Comparison of ENCODE assay signal across 13 cellular contexts in the genomic region with DNA sequence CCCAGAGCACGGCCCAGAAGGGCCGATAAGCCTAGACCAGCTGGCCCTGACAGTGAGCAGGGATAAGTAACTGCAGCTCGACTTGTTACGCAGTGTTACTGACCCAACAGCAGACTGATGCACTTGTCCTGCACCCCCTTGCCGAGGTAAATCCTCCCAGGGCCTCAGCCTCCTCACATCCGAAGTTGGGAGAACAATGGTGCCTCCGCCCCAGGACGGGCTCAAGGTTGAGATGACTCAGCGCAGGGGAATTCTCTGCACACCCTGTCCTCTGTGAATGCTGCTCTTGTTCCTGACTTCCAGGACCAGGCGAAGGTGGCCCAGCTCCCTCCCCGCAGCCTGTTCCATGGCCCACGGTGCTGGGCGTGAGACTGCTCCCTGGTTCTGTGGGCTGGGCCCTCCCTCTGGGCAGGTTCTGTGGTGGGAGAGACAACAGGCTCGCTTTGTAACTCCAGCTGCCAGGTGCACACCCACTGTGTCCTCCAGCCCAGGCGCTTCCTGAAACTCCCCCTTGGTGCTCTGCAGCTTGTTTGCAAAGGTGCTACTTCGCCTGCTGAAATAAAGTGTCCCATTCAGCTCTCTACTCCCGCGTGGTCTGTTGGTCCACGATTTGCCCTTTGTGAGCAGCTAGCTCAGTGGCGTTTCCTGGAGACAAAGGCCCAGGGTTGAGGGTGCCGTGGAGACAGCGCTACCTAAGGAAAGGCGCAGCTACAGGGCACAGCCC. TPM values are rescaled to one million over a fixed set of nuclear protein-coding genes. Genes with fewer than 3 reads are reported as not detected.
A peak's percentile ranks its signal among the peaks of the same experiment; 100 is the strongest.
DNase-seq lines count a peak whose midpoint lies in the region; ATAC-seq, FAIRE-seq and TF ChIP-seq lines count a peak whose summit lies in the region.
"Had no signal": no experiment of that assay in that cellular context is flagged by ENCODE, and none has a peak within 500 bp of the region (broad histone marks: within the 10 kb centered on the region; RNA-seq: fewer than 3 reads in every experiment).

No MANE protein-coding gene starts in this region.

- peak; percentile 29; the same call in 1 of the 3 replicates for ATAC-seq in GM12878
- peak in 3 of 4 donors; percentile 10 to 22 (median 20) for ATAC-seq in right lobe of liver
- ATAC-seq in HG03097 (IDR thresholded peaks at IDR 0.05; ENCODE audit: low FRiP score, unreplicated experiment): no peak
- no peak for ATAC-seq in HG03520 (IDR thresholded peaks at IDR 0.05; ENCODE audit: unreplicated experiment)

- H3K9me3 ChIP-seq in GM12878 (replicated peaks; ENCODE audit: control insufficient read depth, insufficient read depth, low read length) (no peaks in the 10 kb centered on the region; the same call in 2 of the 3 replicates), right lobe of liver (no peaks in the 10 kb centered on the region), WERI-Rb-1 (ENCODE audit: severe bottlenecking) (peaks cover 8% of the 10 kb centered on the region)

- POLR2A ChIA-PET in GM12878 (lab: Charles Lee): no interaction called here

- no peak for FAIRE-seq in GM12878 (lab: Jason Lieb, UNC)

- intact Hi-C loops in GM12878 (cut with micrococcal nuclease; ENCODE audit: unreplicated experiment) (no loop called here), right lobe of liver (cut with DNase I) (loop anchor here in 1 of 2 donors (5.0 to 10.0 kb wide), 2 partner anchors 41 to 236 kb away; a partner anchor contains a TSS)

- SMC1A ChIA-PET in GM12878 (lab: Charles Lee; ENCODE audit: uncharacterized antibody, unreplicated experiment): no interaction called here

- no peak for TF ChIP-seq EP300 in GM12878 (IDR thresholded peaks at IDR 0.05; ENCODE audit: borderline replicate concordance in 1 of 2, control insufficient read depth in 1 of 2, low read depth in 2 of 2, low read length in 2 of 2)

- no peaks in the 10 kb centered on the region for H3K4me1 ChIP-seq in GM12878 (ENCODE audit: control insufficient read depth, insufficient read depth, low read length)
- no peaks in the 10 kb centered on the region for H3K4me1 ChIP-seq in right lobe of liver

- H3K4me3 ChIP-seq in GM12878 (no peak overlapping the region), right lobe of liver (no peak overlapping the region), WERI-Rb-1 (ENCODE audit: low read depth, low read length) (no peak overlapping the region)

- H3K36me3 ChIP-seq in GM12878 (ENCODE audit: control insufficient read depth in 2 of 2, insufficient read depth in 2 of 2, low read length in 1 of 2) (no peaks in the 10 kb centered on the region), right lobe of liver (no peaks in the 10 kb centered on the region), WERI-Rb-1 (no peaks in the 10 kb centered on the region)

- no peak for TF ChIP-seq RAD21 in GM12878 (IDR thresholded peaks at IDR 0.05; ENCODE audit: insufficient read depth, low read depth, low read length)

- 54% methylated on average over 23 of the region's 23 CpGs for WGBS in GM12878 (ENCODE audit: insufficient coverage, insufficient replicate concordance, low lambda C conversion rate, missing lambda C conversion rate)
- 80% methylated on average over 2 of the region's 23 CpGs for whole genome bisulfite sequencing in right lobe of liver (ENCODE audit: insufficient coverage, low coverage, low lambda C conversion rate, missing lambda C conversion rate)

- RAD21 ChIA-PET in GM12878 (lab: Charles Lee; ENCODE audit: unreplicated experiment): interaction anchor here (1.4 kb wide), 1 partner anchor 484 kb away, joined by 3 read pairs; no protein-coding TSS in a partner anchor

- CTCF ChIA-PET in GM12878 (lab: Yijun Ruan, JAX): interaction anchor here (0.5 to 2.4 kb wide), 3 partner anchors 9 to 237 kb away, joined by 3 to 10 read pairs (median 3); no protein-coding TSS in a partner anchor

- BruUV-seq in GM12878 (replicated peaks; lab: Mats Ljungman, UMichigan): no TSS peak

- TF ChIP-seq POLR2A in GM12878 (IDR thresholded peaks at IDR 0.05; ENCODE audit: low read depth, low read length) (no peak), right lobe of liver (IDR thresholded peaks at IDR 0.05) (no peak)

- in situ Hi-C loops in GM12878 (cut with MboI): no loop called here

- no peak overlapping the region for H3K27ac ChIP-seq in GM12878 (ENCODE audit: control insufficient read depth, insufficient read depth)
- H3K27ac ChIP-seq in right lobe of liver: no peak overlapping the region
- H3K27ac ChIP-seq in WERI-Rb-1: no peak overlapping the region; the same call in 1 of the 2 replicates

- TF ChIP-seq CTCF in GM12878 (IDR thresholded peaks at IDR 0.05 in 2 of 3, conservative IDR thresholded peaks at IDR 0.05 in 1 of 3; ENCODE audit: control insufficient read depth in 2 of 3, extremely low read depth in 1 of 3, insufficient read depth in 1 of 3, low read depth in 3 of 3, low read length in 3 of 3): no peak
- TF ChIP-seq CTCF in right lobe of liver (IDR thresholded peaks at IDR 0.05): no peak
- no peak for TF ChIP-seq CTCF in WERI-Rb-1 (IDR thresholded peaks at IDR 0.05; ENCODE audit: low read depth, low read length)

- H3K27me3 ChIP-seq in GM12878 (replicated peaks in 1 of 2; ENCODE audit: control insufficient read depth in 2 of 2, insufficient read depth in 2 of 2, low read length in 1 of 2): peaks cover 0 to 2% of the 10 kb centered on the region in 2 experiments; a peak in 3 of 4 replicates
- peaks cover 0 to 5% of the 10 kb centered on the region in 2 donors for H3K27me3 ChIP-seq in right lobe of liver
- no peaks in the 10 kb centered on the region for H3K27me3 ChIP-seq in WERI-Rb-1 (ENCODE audit: insufficient read depth, low read depth, severe bottlenecking)

- no peaks in the 10 kb centered on the region for H4K20me1 ChIP-seq in GM12878 (ENCODE audit: control insufficient read depth, insufficient read depth)

- no peak overlapping the region for H2AFZ ChIP-seq in GM12878 (ENCODE audit: control insufficient read depth, low read depth, low read length)

- DNase-seq in COLO668 (lab: John Stamatoyannopoulos, UW; ENCODE audit: unreplicated experiment) (peak; percentile 58), NCI-H1092 (lab: John Stamatoyannopoulos, UW) (peak; percentile 61), GM12878 (ENCODE audit: low read depth, low spot score) (no peak), right lobe of liver (peak in 1 of 3 donors; percentile 56), WERI-Rb-1 (no peak)
- DNase-seq in activated CD8-positive, alpha-beta memory T cell treated with anti-CD3 and anti-CD28 coated beads, Interleukin-2, amount 50 U/mL, for 48 hours: no peak
- DNase-seq: activated naive CD8-positive, alpha-beta T cell treated with anti-CD3 and anti-CD28 coated beads for 36 hours; GF-D8; T-helper 9 cell had no signal

- no peaks in the 10 kb centered on the region for H3K79me2 ChIP-seq in GM12878 (ENCODE audit: control insufficient read depth, insufficient read depth, low read length)

- no peak overlapping the region for H3K9ac ChIP-seq in GM12878 (ENCODE audit: control insufficient read depth, insufficient read depth, low read length)

- H3K4me2 ChIP-seq in GM12878 (ENCODE audit: control insufficient read depth, insufficient read depth): no peak overlapping the region

TF ChIP-seq in GM12878, 131 proteins besides CTCF, POLR2A, EP300 and RAD21 (continues in another document):
- TF ChIP-seq RFX5 (IDR thresholded peaks at IDR 0.05; ENCODE audit: low read depth, low read length): no peak

RNA-seq across cellular contexts. Expression of a gene that starts 40.1 kb away (rescaled TPM):
- total RNA-seq in GM12878 (2013; cell fraction: nucleolus; rRNA removed): not detected in 2 replicates
- total RNA-seq in GM12878 (2014; rRNA removed): not detected in 2 replicates
- not detected in 2 replicates for total RNA-seq in GM12878 (2014; rRNA removed; fragmentation: Illumina TruSeq; extraction: Trizol)
- 0.03 TPM in 1 of 2 replicates, not detected in the other for total RNA-seq in GM12878 (2021)
- polyA plus RNA-seq in GM12878 (2011; ENCODE audit: low read depth): not detected
- not detected in 2 replicates for polyA plus RNA-seq in GM12878 (2011; rRNA removed)
- polyA plus RNA-seq in GM12878 (2011; cell fraction: cytosol; rRNA removed): not detected in 2 replicates
- polyA plus RNA-seq in GM12878 (2011; cell fraction: nucleus; rRNA removed): not detected in 2 replicates
- polyA plus RNA-seq in GM12878 (2012): 0.04 TPM in 1 of 2 replicates, not detected in the other
- polyA plus RNA-seq in GM12878 (2014; fragmentation: Illumina TruSeq; extraction: Trizol): 0.01 TPM in 1 of 2 replicates, not detected in the other
- not detected for polyA plus RNA-seq in GM12878 (2014; fragmentation: Nextera tagmentation; extraction: Ambion mirVana)
- polyA plus RNA-seq in GM12878 (2014; rRNA removed): not detected in 2 replicates
- not detected for polyA plus RNA-seq in GM12878 (2016; fragmentation: Nextera tagmentation; extraction: Ambion mirVana)
- not detected in 2 replicates for polyA minus RNA-seq in GM12878 (2011; rRNA and poly(A)+ RNA removed)
- polyA minus RNA-seq in GM12878 (2011; cell fraction: cytosol; rRNA and poly(A)+ RNA removed): not detected in 2 replicates
- polyA minus RNA-seq in GM12878 (2011; cell fraction: nucleus; rRNA and poly(A)+ RNA removed): not detected in 2 replicates
- total RNA-seq in right lobe of liver: under 1 TPM; 0.12 to 0.93 (median 0.41) TPM
- total RNA-seq: activated naive CD8-positive, alpha-beta T cell treated with anti-CD3 and anti-CD28 coated beads for 36 hours; dermis microvascular lymphatic vessel endothelial cell had no signal
- polyA plus RNA-seq: BJ had no signal

RNA-seq across cellular contexts. Expression of a gene that starts 49.4 kb away (rescaled TPM):
- total RNA-seq in GM12878 (2013; cell fraction: nucleolus; rRNA removed): 70.0 and 82.8 TPM in 2 replicates
- total RNA-seq in GM12878 (2014; rRNA removed): 3.5 and 5.0 TPM in 2 replicates
- 2.1 and 3.0 TPM in 2 replicates for total RNA-seq in GM12878 (2014; rRNA removed; fragmentation: Illumina TruSeq; extraction: Trizol)
- 10.0 and 11.5 TPM in 2 replicates for total RNA-seq in GM12878 (2021)
- polyA plus RNA-seq in GM12878 (2011; ENCODE audit: low read depth): 1.6 TPM
- 1.5 and 2.8 TPM in 2 replicates for polyA plus RNA-seq in GM12878 (2011; rRNA removed)
- polyA plus RNA-seq in GM12878 (2011; cell fraction: cytosol; rRNA removed): 3.4 TPM in 2 replicates
- polyA plus RNA-seq in GM12878 (2011; cell fraction: nucleus; rRNA removed): 38.8 and 41.9 TPM in 2 replicates
- 4.5 and 4.6 TPM in 2 replicates for polyA plus RNA-seq in GM12878 (2012)
- 0.78 and 2.9 TPM in 2 replicates for polyA plus RNA-seq in GM12878 (2014; fragmentation: Illumina TruSeq; extraction: Trizol)
- under 1 TPM; 0.10 to 0.29 TPM for polyA plus RNA-seq in GM12878 (2014; fragmentation: Nextera tagmentation; extraction: Ambion mirVana)
- 5.0 and 7.4 TPM in 2 replicates for polyA plus RNA-seq in GM12878 (2014; rRNA removed)
- polyA plus RNA-seq in GM12878 (2016; fragmentation: Nextera tagmentation; extraction: Ambion mirVana): 1 to 10 TPM; 2.3 to 3.2 TPM
- 3.1 and 6.2 TPM in 2 replicates for polyA minus RNA-seq in GM12878 (2011; rRNA and poly(A)+ RNA removed)
- 4.4 and 4.9 TPM in 2 replicates for polyA minus RNA-seq in GM12878 (2011; cell fraction: cytosol; rRNA and poly(A)+ RNA removed)
- polyA minus RNA-seq in GM12878 (2011; cell fraction: nucleus; rRNA and poly(A)+ RNA removed): 9.4 and 11.5 TPM in 2 replicates
- 10 to 100 TPM; 38.9 to 65.2 (median 53.3) TPM for total RNA-seq in right lobe of liver

Comparison
In these comparisons a context has a peak if more than half of its experiments do, and no peak if none do; other contexts are left out.
1. DNase-seq: peak in COLO668 (single experiment) and NCI-H1092 (single experiment); none in GM12878 (single experiment), WERI-Rb-1 (single experiment) and activated CD8-positive, alpha-beta memory T cell treated with anti-CD3 and anti-CD28 coated beads, Interleukin-2, amount 50 U/mL, for 48 hours (single experiment).
2. ATAC-seq: peak in GM12878 (single experiment) and right lobe of liver (3 of 4); none in HG03097 (single experiment) and HG03520 (single experiment).